Comparison of ENCODE assay signal across 27 cellular contexts in genomic region chr10:14858338-14858925, GRCh38.
"Had no signal": no experiment of that assay in that cellular context is flagged by ENCODE, and none has a peak within 500 bp of the region (broad histone marks: within the 10 kb centered on the region; RNA-seq: fewer than 3 reads in every experiment).

No MANE protein-coding gene starts in this region.

- H3K4me1 ChIP-seq: sigmoid colon, testis, uterus had no signal

- H3K27ac Mint-ChIP-seq: activated naive CD8-positive, alpha-beta T cell treated with anti-CD3 and anti-CD28 coated beads, Interleukin-2, amount 10 ng/mL, durations not matched to agents 7 days and 5 days; T-helper 2 cell treated with Interferon-gamma antibody and Interleukin-4, amounts not matched to agents 5 μg/mL and 100 μg/mL, for 36 hours had no signal

- H3K27ac ChIP-seq: coronary artery, epithelial cell of prostate, heart right ventricle, lower lobe of right lung, sigmoid colon, testis, uterus, VCaP had no signal

- H3K9me3 ChIP-seq: heart right ventricle, lower lobe of right lung, sigmoid colon, testis, uterus had no signal

- H3K9me3 Mint-ChIP-seq: activated naive CD8-positive, alpha-beta T cell treated with anti-CD3 and anti-CD28 coated beads, Interleukin-2, amount 10 ng/mL, durations not matched to agents 7 days and 5 days; naive B cell; T-helper 2 cell treated with Interferon-gamma antibody and Interleukin-4, amounts not matched to agents 5 μg/mL and 100 μg/mL, for 36 hours had no signal

- H3K27me3 Mint-ChIP-seq: activated naive CD8-positive, alpha-beta T cell treated with anti-CD3 and anti-CD28 coated beads, Interleukin-2, amount 10 ng/mL, durations not matched to agents 7 days and 5 days; naive B cell had no signal

- H3K4me2 ChIP-seq: smooth muscle cell had no signal

- H3K36me3 ChIP-seq: uterus had no signal

- H3K4me3 Mint-ChIP-seq: activated naive CD8-positive, alpha-beta T cell treated with anti-CD3 and anti-CD28 coated beads, Interleukin-2, amount 10 ng/mL, durations not matched to agents 7 days and 5 days; T-helper 2 cell treated with Interferon-gamma antibody and Interleukin-4, amounts not matched to agents 5 μg/mL and 100 μg/mL, for 36 hours had no signal

- ATAC-seq: heart right ventricle, left lobe of liver, lower lobe of right lung had no signal

- H3K4me3 ChIP-seq: coronary artery, heart right ventricle, lower lobe of right lung, sigmoid colon, smooth muscle cell, testis, uterus had no signal

- DNase-seq: activated CD4-positive, CD25-positive, alpha-beta regulatory T cell treated with anti-CD3 and anti-CD28 coated beads, Interleukin-2, amount 50 U/mL, for 72 hours; activated CD8-positive, alpha-beta memory T cell treated with anti-CD3 and anti-CD28 coated beads for 24 hours; activated CD8-positive, alpha-beta memory T cell treated with anti-CD3 and anti-CD28 coated beads, Interleukin-2, amount 50 U/mL, for 4 hours; activated naive CD4-positive, alpha-beta T cell treated with Interleukin-2 at 50 U/mL for 16 hours; activated naive CD8-positive, alpha-beta T cell treated with anti-CD3 and anti-CD28 coated beads, Interleukin-2, amount 10 ng/mL, durations not matched to agents 7 days and 5 days; activated T-cell treated with anti-CD3 and anti-CD28 coated beads, Interleukin-2, amount 50 U/mL, for 48 hours; amygdala; cerebellar nuclear complex; heart right ventricle; kidney; lower lobe of right lung; naive B cell; occipital lobe; posterior cingulate gyrus; retina; sigmoid colon; stimulated activated CD4-positive, alpha-beta T cell treated with anti-CD3 and anti-CD28 coated beads, Interleukin-15, amount 100 ng/mL, for 24 hours; stimulated activated naive CD4-positive, alpha-beta T cell; testis; trophoblast cell; uterus had no signal

- H3K27me3 ChIP-seq: heart right ventricle, sigmoid colon, testis, uterus had no signal

- FAIRE-seq: kidney had no signal
